Comparison of ENCODE assay signal across 1 cellular context in genomic region chr15:68062214-68062613, GRCh38.
TF ChIP-seq lines count a peak whose summit lies in the region.

No MANE protein-coding gene starts in this region.

TF ChIP-seq in WTC11, 78 proteins besides CTCF, POLR2A, EP300 and RAD21 (continued from another document):
- TF ChIP-seq ATF2 (CRISPR knock-in tag; IDR thresholded peaks at IDR 0.05; ENCODE audit: borderline replicate concordance, low read depth) = no peak
- no peak for TF ChIP-seq ZBTB21 (CRISPR knock-in tag; IDR thresholded peaks at IDR 0.05; ENCODE audit: borderline replicate concordance)
- TF ChIP-seq ZNF671 (CRISPR knock-in tag; IDR thresholded peaks at IDR 0.05) = no peak
